24 cellular contexts compared by ENCODE assay signal in genomic region chr12:105014603-105015002, GRCh38.
"Had no signal": no experiment of that assay in that cellular context is flagged by ENCODE, and none has a peak within 500 bp of the region (broad histone marks: within the 10 kb centered on the region; RNA-seq: fewer than 3 reads in every experiment).

No MANE protein-coding gene starts in this region.

- H3K27me3 Mint-ChIP-seq: naive thymus-derived CD4-positive, alpha-beta T cell; natural killer cell treated with Interleukin-12 subunit alpha and Interleukin-12 subunit beta and Interleukin-15 and Interleukin-18, amount 100 ng/mL, for 72 hours; stimulated activated naive CD8-positive, alpha-beta T cell treated with anti-CD3 and anti-CD28 coated beads, Interleukin-15, Interleukin-2, amounts not matched to agents 100 ng/mL and 50 ng/mL, for 24 hours; type B pancreatic cell had no signal

- H3K27ac ChIP-seq: heart right ventricle, hepatocyte, left lung, pancreas, prostate gland, sigmoid colon, spleen, tibial nerve had no signal

- H3K4me1 Mint-ChIP-seq: mesothelial cell of epicardium; naive thymus-derived CD4-positive, alpha-beta T cell; stimulated activated effector memory CD8-positive, alpha-beta T cell treated with anti-CD3 and anti-CD28 coated beads, Interleukin-12 subunit alpha, Interleukin-12 subunit beta, amount 100 ng/mL, for 72 hours had no signal

- ATAC-seq: heart right ventricle; left lung; naive thymus-derived CD4-positive, alpha-beta T cell; natural killer cell treated with Interleukin-12 subunit alpha and Interleukin-12 subunit beta and Interleukin-15 and Interleukin-18, amount 100 ng/mL, for 72 hours; pancreas; right cardiac atrium; stimulated activated effector memory CD8-positive, alpha-beta T cell treated with anti-CD3 and anti-CD28 coated beads, Interleukin-12 subunit alpha, Interleukin-12 subunit beta, amount 100 ng/mL, for 72 hours had no signal

- H3K36me3 ChIP-seq: pancreas, prostate gland had no signal

- H3K27me3 ChIP-seq: heart right ventricle, hepatocyte, left lung, pancreas, sigmoid colon, spleen, tibial nerve had no signal

- H3K4me1 ChIP-seq: heart right ventricle, left lung, prostate gland, sigmoid colon, spleen, tibial nerve had no signal

- H3K4me3 ChIP-seq: heart right ventricle, hepatocyte, left lung, lung, pancreas, prostate gland, sigmoid colon, spleen, tibial nerve had no signal

- H3K9me3 ChIP-seq: pancreas, prostate gland, sigmoid colon had no signal

- H3K4me3 Mint-ChIP-seq: mesothelial cell of epicardium; naive thymus-derived CD4-positive, alpha-beta T cell; natural killer cell treated with Interleukin-12 subunit alpha and Interleukin-12 subunit beta and Interleukin-15 and Interleukin-18, amount 100 ng/mL, for 72 hours; neural crest cell; stimulated activated effector memory CD8-positive, alpha-beta T cell treated with anti-CD3 and anti-CD28 coated beads, Interleukin-12 subunit alpha, Interleukin-12 subunit beta, amount 100 ng/mL, for 72 hours; stimulated activated naive CD8-positive, alpha-beta T cell treated with anti-CD3 and anti-CD28 coated beads, Interleukin-15, Interleukin-2, amounts not matched to agents 100 ng/mL and 50 ng/mL, for 24 hours; type B pancreatic cell had no signal

- H3K27ac Mint-ChIP-seq: mesothelial cell of epicardium; naive thymus-derived CD4-positive, alpha-beta T cell; natural killer cell treated with Interleukin-12 subunit alpha and Interleukin-12 subunit beta and Interleukin-15 and Interleukin-18, amount 100 ng/mL, for 72 hours; stimulated activated effector memory CD8-positive, alpha-beta T cell treated with anti-CD3 and anti-CD28 coated beads, Interleukin-12 subunit alpha, Interleukin-12 subunit beta, amount 100 ng/mL, for 72 hours; stimulated activated naive CD8-positive, alpha-beta T cell treated with anti-CD3 and anti-CD28 coated beads, Interleukin-15, Interleukin-2, amounts not matched to agents 100 ng/mL and 50 ng/mL, for 24 hours; type B pancreatic cell had no signal

- DNase-seq: heart right ventricle; islet precursor cell; left lung; naive thymus-derived CD4-positive, alpha-beta T cell; nucleus accumbens; pancreas; posterior cingulate gyrus; retina; right cardiac atrium; sigmoid colon; small intestine; spleen; stimulated activated CD4-positive, alpha-beta T cell treated with anti-CD3 and anti-CD28 coated beads, Interleukin-4, amount 100 ng/mL, for 24 hours; stimulated activated naive CD4-positive, alpha-beta T cell had no signal
